ENCODE assay signal across 21 cellular contexts in genomic region chr7:137862964-137863363, GRCh38. TPM values are rescaled to one million over a fixed set of nuclear protein-coding genes. Genes with fewer than 3 reads are reported as not detected.
"Had no signal": no experiment of that assay in that cellular context is flagged by ENCODE, and none has a peak within 500 bp of the region (broad histone marks: within the 10 kb centered on the region; RNA-seq: fewer than 3 reads in every experiment).

No MANE protein-coding gene starts in this region.

- H3K4me3 ChIP-seq: dorsolateral prefrontal cortex, gastrocnemius medialis, heart right ventricle, left lung, lower lobe of right lung, ovary, skin epidermis, spleen, suprapubic skin had no signal

- H3K27me3 ChIP-seq: dorsolateral prefrontal cortex, gastrocnemius medialis, heart right ventricle, left lung, ovary, spleen, suprapubic skin had no signal

- H3K4me3 Mint-ChIP-seq: naive thymus-derived CD8-positive, alpha-beta T cell; nephron progenitor cell; stimulated activated naive CD8-positive, alpha-beta T cell treated with anti-CD3 and anti-CD28 coated beads, Interleukin-15, amount 100 ng/mL, for 72 hours had no signal

- H3K27ac Mint-ChIP-seq: naive thymus-derived CD8-positive, alpha-beta T cell; nephron progenitor cell had no signal

- H3K27me3 Mint-ChIP-seq: naive thymus-derived CD8-positive, alpha-beta T cell; stimulated activated naive CD8-positive, alpha-beta T cell treated with anti-CD3 and anti-CD28 coated beads, Interleukin-15, amount 100 ng/mL, for 72 hours had no signal

- DNase-seq: cerebellar nuclear complex; dorsolateral prefrontal cortex; effector CD4-positive, alpha-beta T cell; foreskin fibroblast; gastrocnemius medialis; heart right ventricle; hippocampal formation; left cardiac atrium; left lung; lower lobe of right lung; naive thymus-derived CD8-positive, alpha-beta T cell; nephron progenitor cell; nucleus accumbens; ovary; spleen; stimulated activated CD4-positive, alpha-beta T cell treated with anti-CD3 and anti-CD28 coated beads, Interleukin-4, amount 100 ng/mL, for 4 hours; stimulated activated naive CD4-positive, alpha-beta T cell; stimulated activated naive CD8-positive, alpha-beta T cell treated with anti-CD3 and anti-CD28 coated beads, Interleukin-15, amount 100 ng/mL, for 72 hours; trophoblast cell had no signal

- H3K36me3 ChIP-seq: ovary had no signal

- H3K27ac ChIP-seq: dorsolateral prefrontal cortex, gastrocnemius medialis, left lung, lower lobe of right lung, ovary, skin epidermis, spleen, suprapubic skin had no signal

- H3K9me3 ChIP-seq: gastrocnemius medialis, left lung, lower lobe of right lung, ovary, suprapubic skin had no signal

- H3K4me1 Mint-ChIP-seq: naive thymus-derived CD8-positive, alpha-beta T cell; nephron progenitor cell; stimulated activated naive CD8-positive, alpha-beta T cell treated with anti-CD3 and anti-CD28 coated beads, Interleukin-15, amount 100 ng/mL, for 72 hours had no signal

- H3K4me1 ChIP-seq: left lung, lower lobe of right lung, spleen, suprapubic skin had no signal

- ATAC-seq: gastrocnemius medialis; left lung; lower lobe of right lung; naive thymus-derived CD8-positive, alpha-beta T cell; stimulated activated naive CD8-positive, alpha-beta T cell treated with anti-CD3 and anti-CD28 coated beads, Interleukin-15, amount 100 ng/mL, for 72 hours had no signal

RNA-seq across cellular contexts. Expression of gene DGKI, which starts 16.2 kb away (rescaled TPM):
- total RNA-seq: naive thymus-derived CD8-positive, alpha-beta T cell had no signal
